In the genomic region with DNA sequence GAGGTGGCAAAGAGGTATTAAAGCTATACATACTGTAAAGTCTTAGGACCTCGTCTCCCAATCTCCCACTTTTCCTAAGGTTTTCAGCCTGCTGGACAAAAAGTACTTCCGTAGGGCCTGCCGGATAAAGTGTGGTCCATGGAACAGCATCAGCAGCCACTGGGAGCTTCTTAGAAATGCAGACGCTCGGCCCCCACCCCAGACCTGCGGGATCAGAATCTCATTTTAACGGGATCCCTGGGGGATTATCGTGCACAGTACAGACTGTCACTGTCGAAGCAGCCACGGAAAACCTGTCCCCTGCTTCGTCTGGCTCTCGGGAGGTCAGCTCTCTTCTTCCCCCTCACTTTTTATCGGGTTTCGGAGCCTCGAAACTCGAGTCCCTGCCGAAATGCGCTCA, we compare ENCODE assay signal across 14 cellular contexts. TPM values are rescaled to one million over a fixed set of nuclear protein-coding genes. Genes with fewer than 3 reads are reported as not detected.
DNase-seq lines count a peak whose midpoint lies in the region; ATAC-seq, FAIRE-seq and TF ChIP-seq lines count a peak whose summit lies in the region.
"Had no signal": no experiment of that assay in that cellular context is flagged by ENCODE, and none has a peak within 500 bp of the region (broad histone marks: within the 10 kb centered on the region; RNA-seq: fewer than 3 reads in every experiment).

No MANE protein-coding gene starts in this region.

- H3K9ac ChIP-seq in NT2/D1 (ENCODE audit: insufficient read length, low read depth), result peak overlapping the region; percentile 64
- H3K9ac ChIP-seq: BLaER1 had no signal

- H3K9me3 ChIP-seq in NT2/D1 (ENCODE audit: insufficient read depth, low read length) (no peaks in the 10 kb centered on the region), hepatocyte (ENCODE audit: low read depth) (no peaks in the 10 kb centered on the region), pancreas (no peaks in the 10 kb centered on the region)
- H3K9me3 ChIP-seq: thyroid gland had no signal

- BruUV-seq in Calu3 (replicated peaks; lab: Mats Ljungman, UMichigan), result no TSS peak

- H3K27me3 Mint-ChIP-seq in Calu3 (ENCODE audit: unreplicated experiment), result peaks cover 66% of the 10 kb centered on the region

- FAIRE-seq in pancreas (lab: Jason Lieb, UNC), result no peak

- H3K9me2 ChIP-seq in hepatocyte (replicated peaks; ENCODE audit: insufficient read depth), result no peaks in the 10 kb centered on the region

- no peaks in the 10 kb centered on the region for H3K4me1 Mint-ChIP-seq in Calu3 (ENCODE audit: low read depth, unreplicated experiment)

- H3K27ac ChIP-seq in ACC112 (ENCODE audit: low read depth, low read length), result no peak overlapping the region
- H3K27ac ChIP-seq in hepatocyte, result no peak overlapping the region
- H3K27ac ChIP-seq in pancreas, result no peak overlapping the region
- H3K27ac ChIP-seq: BLaER1, brain microvascular endothelial cell, thyroid gland had no signal

- WGBS in hepatocyte (ENCODE audit: low lambda C conversion rate, missing lambda C conversion rate), result 30% methylated on average over 18 of the region's 18 CpGs
- WGBS in pancreas, 2 donors, result 6 to 15% methylated on average over 18 of the region's 18 CpGs

- peak overlapping the region; percentile 84 for H3K4me2 ChIP-seq in hepatocyte
- H3K4me2 ChIP-seq: BLaER1 had no signal

- H3K27me3 ChIP-seq in ACC112 (ENCODE audit: insufficient read depth, low read length), result peaks cover 41% of the 10 kb centered on the region
- peaks cover 72% of the 10 kb centered on the region for H3K27me3 ChIP-seq in NT2/D1 (ENCODE audit: insufficient read depth, insufficient read length)
- peaks cover 33% of the 10 kb centered on the region for H3K27me3 ChIP-seq in hepatocyte
- H3K27me3 ChIP-seq in pancreas, result peaks cover 0 to 7% (median 0%) of the 10 kb centered on the region in 4 donors
- H3K27me3 ChIP-seq: thyroid gland had no signal

- CTCF ChIA-PET in Calu3 (lab: Charles Lee), result interaction anchor here (0.6 to 1.4 kb wide), 5 partner anchors 8 to 212 kb away, joined by 3 to 4 read pairs (median 3); no protein-coding TSS in a partner anchor

- H3K4me3 Mint-ChIP-seq in Calu3 (ENCODE audit: low read depth, unreplicated experiment), result no peak overlapping the region

- H2AFZ ChIP-seq in ACC112 (ENCODE audit: low read length, unreplicated experiment), result peak overlapping the region; percentile 25
- no peak overlapping the region for H2AFZ ChIP-seq in hepatocyte

- peaks cover 5% of the 10 kb centered on the region for H3K36me3 Mint-ChIP-seq in Calu3 (ENCODE audit: insufficient read depth, unreplicated experiment)

- DNase-seq in NT2/D1 (ENCODE audit: low read depth, low spot score) (no peak), hepatocyte (ENCODE audit: low spot score) (no peak), pancreas (no peak), anterior cingulate cortex (lab: John Stamatoyannopoulos, UW) (no peak), Calu3 (no peak), NCI-H446 treated with DMSO at 0.1 percent for 48 hours (lab: John Stamatoyannopoulos, UW) (no peak)
- DNase-seq: brain microvascular endothelial cell, kidney glomerular epithelial cell, MV-4-11 had no signal

- H3K9me3 Mint-ChIP-seq in Calu3 (ENCODE audit: low read depth, unreplicated experiment), result no peaks in the 10 kb centered on the region

- no peak for TF ChIP-seq CTCF in hepatocyte (IDR thresholded peaks at IDR 0.05; ENCODE audit: poor library complexity)
- no peak for TF ChIP-seq CTCF in pancreas (IDR thresholded peaks at IDR 0.05)
- TF ChIP-seq CTCF in Calu3 (IDR thresholded peaks at IDR 0.05; ENCODE audit: unreplicated experiment), result no peak

- H3K4me1 ChIP-seq in ACC112 (ENCODE audit: control insufficient read depth, insufficient read depth, low read length, unreplicated experiment), result no peaks in the 10 kb centered on the region
- H3K4me1 ChIP-seq in NT2/D1 (ENCODE audit: insufficient read depth, insufficient read length), result no peaks in the 10 kb centered on the region
- no peaks in the 10 kb centered on the region for H3K4me1 ChIP-seq in hepatocyte (ENCODE audit: insufficient read depth)
- H3K4me1 ChIP-seq in pancreas, result no peaks in the 10 kb centered on the region
- H3K4me1 ChIP-seq: BLaER1, thyroid gland had no signal

- intact Hi-C loops in pancreas (cut with DNase I), result no loop called here
- intact Hi-C loops in Calu3 (cut with micrococcal nuclease; ENCODE audit: unreplicated experiment), result loop anchor here (5.0 kb wide), 1 partner anchor 79 kb away; no protein-coding TSS in a partner anchor

- no peaks in the 10 kb centered on the region for H3K79me2 ChIP-seq in ACC112 (ENCODE audit: control insufficient read depth, insufficient read depth, low read length, unreplicated experiment)
- no peaks in the 10 kb centered on the region for H3K79me2 ChIP-seq in hepatocyte

- H3K4me3 ChIP-seq in ACC112 (ENCODE audit: low read depth, low read length), result peak overlapping the region; percentile 76
- peak overlapping the region; percentile 56 for H3K4me3 ChIP-seq in NT2/D1 (ENCODE audit: insufficient read length, low read depth)
- peak overlapping the region; percentile 26 for H3K4me3 ChIP-seq in hepatocyte
- H3K4me3 ChIP-seq in pancreas, result peak overlapping the region in 3 of 4 donors; percentile 12 to 46 (median 45)
- H3K4me3 ChIP-seq: BLaER1 had no signal

- H3K36me3 ChIP-seq in ACC112 (ENCODE audit: insufficient read depth, low read length) (no peaks in the 10 kb centered on the region), NT2/D1 (ENCODE audit: insufficient read depth, insufficient read length, low read length) (no peaks in the 10 kb centered on the region), hepatocyte (replicated peaks; ENCODE audit: insufficient read depth, low read depth) (no peaks in the 10 kb centered on the region), pancreas (no peaks in the 10 kb centered on the region)
- H3K36me3 ChIP-seq: BLaER1, brain microvascular endothelial cell, thyroid gland had no signal

- H3K27ac Mint-ChIP-seq in Calu3 (ENCODE audit: unreplicated experiment), result no peak overlapping the region

- ATAC-seq in pancreas (peak in 1 of 4 donors; percentile 5), GM19023 (IDR thresholded peaks at IDR 0.05; ENCODE audit: unreplicated experiment) (no peak)

- H4K20me1 ChIP-seq in hepatocyte (ENCODE audit: insufficient read depth, poor library complexity, severe bottlenecking), result no peaks in the 10 kb centered on the region
- H4K20me1 ChIP-seq: BLaER1 had no signal

RNA-seq across cellular contexts. Expression of a gene that starts 0.8 kb away (rescaled TPM):
- total RNA-seq in hepatocyte (3.7 and 4.5 TPM in 2 replicates), pancreas (1 to 10 TPM in 2 of 6 donors, under 1 TPM in 4; 0.37 to 1.2 (median 0.69) TPM), Calu3 (2022) (0.09 and 0.47 TPM in 2 replicates)
- polyA plus RNA-seq in hepatocyte (2.1 and 2.9 TPM in 2 replicates), pancreas (1 to 10 TPM in 1 of 2 donors, under 1 TPM in 1; 0.30 to 2.6 TPM)
- total RNA-seq: pulmonary artery endothelial cell had no signal

Comparison
In these comparisons a context has a peak if more than half of its experiments do, and no peak if none do; other contexts are left out.
1. H3K4me3 ChIP-seq: peak in every context shown above with its lines; median percentile 76 in ACC112; 56 in NT2/D1; 45 in pancreas; 26 in hepatocyte.